ENCODE assay signal across 1 cellular context in genomic region chr18:56711706-56712445, GRCh38.
TF ChIP-seq lines count a peak whose summit lies in the region.

No MANE protein-coding gene starts in this region.

TF ChIP-seq in K562, 482 proteins besides CTCF, POLR2A, EP300 and RAD21 (continued from another document):
- no peak for TF ChIP-seq ZNF384 (IDR thresholded peaks at IDR 0.05; ENCODE audit: low read depth, low read length)
TF ChIP-seq in K562: peak in this region for 2.
